14 cellular contexts compared by ENCODE assay signal in the genomic region with DNA sequence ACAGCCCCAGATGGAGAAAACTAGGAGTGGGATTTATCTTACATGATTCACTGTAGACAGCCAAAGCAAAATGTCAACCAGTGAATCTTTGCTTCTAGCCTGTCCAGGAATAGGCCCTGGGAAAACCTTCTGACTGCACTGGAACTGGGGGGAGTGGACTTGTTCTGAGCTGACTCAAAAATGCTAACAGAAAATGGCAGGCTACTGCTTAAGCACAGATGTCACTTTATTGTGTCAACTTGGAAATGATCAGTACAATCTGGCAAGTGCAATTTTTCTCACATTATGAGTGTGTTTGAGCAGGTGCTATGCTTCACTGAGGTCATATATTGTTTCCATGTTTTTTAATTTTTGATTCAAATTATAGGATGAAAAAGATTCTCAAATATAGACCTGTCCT.
"Had no signal": no experiment of that assay in that cellular context is flagged by ENCODE, and none has a peak within 500 bp of the region (broad histone marks: within the 10 kb centered on the region; RNA-seq: fewer than 3 reads in every experiment).

No MANE protein-coding gene starts in this region.

- DNase-seq: activated CD4-positive, alpha-beta T cell treated with anti-CD3 and anti-CD28 coated beads, Interleukin-2, amount 50 U/mL, for 48 hours; activated naive CD4-positive, alpha-beta T cell treated with Interleukin-2 at 50 U/mL for 16 hours; activated naive CD8-positive, alpha-beta T cell treated with anti-CD3 and anti-CD28 coated beads for 36 hours; activated T-cell treated with anti-CD3 and anti-CD28 coated beads, Interleukin-2, amount 50 U/mL, for 48 hours; heart left ventricle; midbrain; natural killer cell; right cardiac atrium; stimulated activated CD4-positive, alpha-beta T cell treated with anti-CD3 and anti-CD28 coated beads, Interleukin-4, amount 100 ng/mL, for 24 hours; stimulated activated naive CD4-positive, alpha-beta T cell treated with Interleukin-2 at 50 U/mL for 16 hours; T-helper 9 cell; upper lobe of right lung had no signal

- H3K9me3 Mint-ChIP-seq: activated naive CD8-positive, alpha-beta T cell treated with anti-CD3 and anti-CD28 coated beads for 36 hours; WTC11 had no signal

- H3K36me3 Mint-ChIP-seq: activated naive CD8-positive, alpha-beta T cell treated with anti-CD3 and anti-CD28 coated beads for 36 hours; natural killer cell; WTC11 had no signal

- ATAC-seq: gastroesophageal sphincter, heart left ventricle, natural killer cell, right cardiac atrium, upper lobe of right lung, WTC11 had no signal

- H3K27me3 Mint-ChIP-seq: activated naive CD8-positive, alpha-beta T cell treated with anti-CD3 and anti-CD28 coated beads for 36 hours had no signal

- H3K27ac Mint-ChIP-seq: activated naive CD8-positive, alpha-beta T cell treated with anti-CD3 and anti-CD28 coated beads for 36 hours; natural killer cell; WTC11 had no signal

- H3K4me3 Mint-ChIP-seq: activated naive CD8-positive, alpha-beta T cell treated with anti-CD3 and anti-CD28 coated beads for 36 hours; natural killer cell; WTC11 had no signal

- H3K4me1 Mint-ChIP-seq: activated naive CD8-positive, alpha-beta T cell treated with anti-CD3 and anti-CD28 coated beads for 36 hours; natural killer cell; WTC11 had no signal
